In the genomic region with DNA sequence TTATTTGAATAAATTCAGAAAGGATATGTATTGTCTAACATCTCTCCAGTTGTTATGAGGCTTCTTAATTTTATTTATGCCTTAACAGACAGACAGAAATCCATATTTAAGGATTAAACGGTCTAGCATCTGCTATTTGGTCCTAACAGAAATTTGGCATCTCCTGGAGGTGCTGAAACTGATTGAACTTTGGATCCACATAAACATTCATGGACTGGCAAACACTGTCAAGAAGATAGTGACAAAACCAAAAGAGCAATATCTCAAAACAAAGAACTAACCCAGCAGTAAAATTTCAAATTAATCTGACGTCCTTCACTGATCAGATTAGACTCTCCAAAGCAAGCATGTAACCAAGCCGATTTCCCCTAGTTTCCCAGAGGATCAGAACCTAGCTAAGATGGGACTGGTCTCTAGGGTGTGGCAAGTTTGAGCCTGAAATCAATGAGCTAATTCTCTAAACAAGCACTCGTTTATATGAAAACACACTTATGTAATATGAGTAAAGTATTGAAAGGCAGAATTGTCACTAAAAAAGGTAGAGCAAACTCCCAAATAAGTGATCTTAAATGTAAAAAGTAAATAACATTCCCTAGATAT, we compare ENCODE assay signal across 17 cellular contexts.
DNase-seq lines count a peak whose midpoint lies in the region; ATAC-seq, FAIRE-seq and TF ChIP-seq lines count a peak whose summit lies in the region.
"Had no signal": no experiment of that assay in that cellular context is flagged by ENCODE, and none has a peak within 500 bp of the region (broad histone marks: within the 10 kb centered on the region; RNA-seq: fewer than 3 reads in every experiment).

No MANE protein-coding gene starts in this region.

- DNase-seq in COR-L47 (lab: John Stamatoyannopoulos, UW) (peak; percentile 43), D721Med (ENCODE audit: insufficient read length, low spot score) (peak; percentile 22), NCI-H2171 (lab: John Stamatoyannopoulos, UW) (peak; percentile 1), SK-N-MC (ENCODE audit: low read depth, low spot score) (no peak), ascending aorta (ENCODE audit: low spot score in 2 of 2) (no peak)
- DNase-seq in effector CD8-positive, alpha-beta T cell (lab: John Stamatoyannopoulos, UW): no peak
- DNase-seq: CD8-positive, alpha-beta T cell; NCI-H1092 treated with DMSO at 0.1 percent for 48 hours; NCI-H187 treated with DMSO at 0.1 percent for 48 hours; RPMI8226; SIG-M5; T-helper 1 cell; T-helper 9 cell had no signal

- intact Hi-C loops in ascending aorta (cut with DNase I): no loop called here

- H3K27me3 ChIP-seq in ascending aorta: no peaks in the 10 kb centered on the region
- H3K27me3 ChIP-seq: BLaER1 treated with 17β-estradiol and CSF1 and Interleukin-3, amounts not matched to agents 10 nM and 100 nM had no signal

- peak overlapping the region; percentile 32; the same call in 1 of the 2 replicates for H3K27ac ChIP-seq in SK-N-MC
- no peak overlapping the region for H3K27ac ChIP-seq in ascending aorta
- H3K27ac ChIP-seq: BLaER1 treated with 17β-estradiol and CSF1 and Interleukin-3, amounts not matched to agents 10 nM and 100 nM had no signal

- H3K9me3 ChIP-seq in SK-N-MC (ENCODE audit: low read depth, low read length): no peaks in the 10 kb centered on the region
- H3K9me3 ChIP-seq in ascending aorta: no peaks in the 10 kb centered on the region
- H3K9me3 ChIP-seq: BLaER1 treated with 17β-estradiol and CSF1 and Interleukin-3, amounts not matched to agents 10 nM and 100 nM; HAP-1 had no signal

- H3K36me3 ChIP-seq in SK-N-MC (ENCODE audit: insufficient read depth, low read length) (no peaks in the 10 kb centered on the region), ascending aorta (no peaks in the 10 kb centered on the region)
- H3K36me3 ChIP-seq: BLaER1 treated with 17β-estradiol and CSF1 and Interleukin-3, amounts not matched to agents 10 nM and 100 nM; HAP-1 had no signal

- TF ChIP-seq CTCF in D721Med (IDR thresholded peaks at IDR 0.05; ENCODE audit: insufficient read depth, missing control alignments) (no peak), ascending aorta (IDR thresholded peaks at IDR 0.05) (no peak)

- no peak for ATAC-seq in HG02981 (IDR thresholded peaks at IDR 0.05; ENCODE audit: unreplicated experiment)
- ATAC-seq: CD8-positive, alpha-beta T cell had no signal

- H3K4me1 ChIP-seq in ascending aorta: no peaks in the 10 kb centered on the region
- H3K4me1 ChIP-seq: HAP-1 had no signal

- H3K4me3 ChIP-seq in SK-N-MC: peak overlapping the region; percentile 6; the same call in 1 of the 2 replicates
- no peak overlapping the region for H3K4me3 ChIP-seq in ascending aorta
- H3K4me3 ChIP-seq: BLaER1 treated with 17β-estradiol and CSF1 and Interleukin-3, amounts not matched to agents 10 nM and 100 nM; HAP-1 had no signal

- FAIRE-seq in D721Med (lab: Jason Lieb, UNC): peak; percentile 100
- FAIRE-seq: G401.6 had no signal

- H3K9ac ChIP-seq in SK-N-MC (ENCODE audit: insufficient read length): no peak overlapping the region
- H3K9ac ChIP-seq: BLaER1 treated with 17β-estradiol and CSF1 and Interleukin-3, amounts not matched to agents 10 nM and 100 nM had no signal

Comparison
In these comparisons a context has a peak if more than half of its experiments do, and no peak if none do; other contexts are left out.
1. DNase-seq: peak in COR-L47 (single experiment), D721Med (single experiment) and NCI-H2171 (single experiment); none in SK-N-MC (single experiment), effector CD8-positive, alpha-beta T cell (single experiment) and ascending aorta (0 of 2).